In the genomic region with DNA sequence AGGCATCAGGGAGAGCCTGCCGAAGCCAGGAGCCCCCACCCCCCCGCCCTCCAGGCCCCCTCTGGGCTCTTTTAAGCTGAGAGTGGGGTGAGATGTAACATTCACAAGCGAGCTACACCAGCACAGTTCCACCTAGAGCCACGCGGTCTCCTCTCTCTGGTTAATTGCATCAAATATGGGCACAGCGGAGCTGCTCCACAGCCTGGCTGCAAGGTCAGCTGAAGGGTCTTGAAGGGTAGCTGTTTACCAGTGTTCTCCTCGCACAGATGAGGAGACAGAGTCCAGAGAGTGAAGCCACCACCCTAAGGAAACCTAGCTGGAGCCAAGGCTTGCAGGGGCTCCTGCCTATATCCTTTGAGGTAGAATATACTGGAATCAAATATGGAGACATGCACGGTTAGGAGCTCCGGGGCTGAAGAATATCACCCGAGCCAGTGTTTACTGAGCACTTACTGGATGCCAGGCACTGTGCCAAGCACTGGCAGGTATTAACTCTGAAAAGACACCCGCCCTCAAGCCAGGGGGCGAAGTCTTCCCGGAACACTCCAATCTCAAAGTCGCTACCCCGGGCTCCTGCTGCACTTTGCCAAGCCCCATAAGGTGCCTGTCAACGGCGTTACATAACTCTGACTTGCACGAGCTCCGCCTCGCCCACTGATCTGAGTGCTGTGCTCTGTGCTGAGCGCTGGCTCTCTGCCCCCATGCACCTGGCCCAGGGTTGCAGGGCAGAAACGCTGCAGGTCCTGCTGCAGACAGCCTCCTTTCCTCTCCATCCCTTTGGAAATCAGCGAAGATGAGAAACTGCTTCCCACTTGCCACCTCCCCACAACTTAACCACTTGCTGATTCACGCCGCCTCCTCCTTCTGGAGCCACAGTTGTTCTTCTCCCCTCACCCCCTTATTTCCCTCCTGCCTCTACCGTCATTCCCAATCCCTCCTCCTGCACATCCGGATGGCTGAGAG, we compare ENCODE assay signal across 11 cellular contexts. TPM values are rescaled to one million over a fixed set of nuclear protein-coding genes. Genes with fewer than 3 reads are reported as not detected.
DNase-seq lines count a peak whose midpoint lies in the region; ATAC-seq and TF ChIP-seq lines count a peak whose summit lies in the region.
"Had no signal": no experiment of that assay in that cellular context is flagged by ENCODE, and none has a peak within 500 bp of the region (broad histone marks: within the 10 kb centered on the region; RNA-seq: fewer than 3 reads in every experiment).

No MANE protein-coding gene starts in this region.

- H3K27me3 Mint-ChIP-seq in activated CD8-positive, alpha-beta T cell treated with anti-CD3 and anti-CD28 coated beads for 36 hours, result peaks cover 24% of the 10 kb centered on the region

- H3K27ac Mint-ChIP-seq in activated CD8-positive, alpha-beta T cell treated with anti-CD3 and anti-CD28 coated beads for 36 hours, result no peak overlapping the region

- TF ChIP-seq CTCF in colonic mucosa (IDR thresholded peaks at IDR 0.05) (no peak), neutrophil (IDR thresholded peaks at IDR 0.05) (no peak)
- TF ChIP-seq CTCF in activated CD8-positive, alpha-beta T cell treated with anti-CD3 and anti-CD28 coated beads for 36 hours (IDR thresholded peaks at IDR 0.05), result no peak

- no peak overlapping the region for H3K4me3 Mint-ChIP-seq in activated CD8-positive, alpha-beta T cell treated with anti-CD3 and anti-CD28 coated beads for 36 hours
- H3K4me3 Mint-ChIP-seq: CD4-positive, CD25-positive, alpha-beta regulatory T cell had no signal

- no peaks in the 10 kb centered on the region for H3K4me1 Mint-ChIP-seq in activated CD8-positive, alpha-beta T cell treated with anti-CD3 and anti-CD28 coated beads for 36 hours (ENCODE audit: low read depth)

- no peak for ATAC-seq in activated CD8-positive, alpha-beta T cell treated with anti-CD3 and anti-CD28 coated beads for 36 hours
- ATAC-seq: K562 had no signal

- H3K27me3 ChIP-seq in colonic mucosa (peaks cover 25% of the 10 kb centered on the region), neutrophil (peaks cover 14% of the 10 kb centered on the region)

- H3K36me3 Mint-ChIP-seq in activated CD8-positive, alpha-beta T cell treated with anti-CD3 and anti-CD28 coated beads for 36 hours (ENCODE audit: low read depth), result no peaks in the 10 kb centered on the region
- H3K36me3 Mint-ChIP-seq: CD4-positive, CD25-positive, alpha-beta regulatory T cell had no signal

- POLR2A ChIA-PET in activated CD8-positive, alpha-beta T cell treated with anti-CD3 and anti-CD28 coated beads for 36 hours (lab: Charles Lee), result no interaction called here

- peaks cover 10% of the 10 kb centered on the region for H3K4me1 ChIP-seq in colonic mucosa
- peaks cover 58 to 76% of the 10 kb centered on the region in 2 experiments for H3K4me1 ChIP-seq in neutrophil (ENCODE audit: control insufficient read depth in 1 of 2, insufficient read depth in 1 of 2, low read depth in 1 of 2, low read length in 1 of 2)

- peak; percentile 45 for DNase-seq in COR-L47 (lab: John Stamatoyannopoulos, UW)
- DNase-seq in NCI-H1436 treated with DMSO at 0.1 percent for 48 hours (lab: John Stamatoyannopoulos, UW), result peak; percentile 77
- DNase-seq in colonic mucosa, result peak; percentile 77
- no peak for DNase-seq in middle frontal gyrus (ENCODE audit: extremely low spot score, low spot score)
- DNase-seq in AG08395 (ENCODE audit: low spot score), result no peak
- no peak for DNase-seq in activated CD8-positive, alpha-beta T cell treated with anti-CD3 and anti-CD28 coated beads for 36 hours
- no peak for DNase-seq in activated CD4-positive, alpha-beta T cell treated with anti-CD3 and anti-CD28 coated beads for 4 hours
- DNase-seq: CD4-positive, CD25-positive, alpha-beta regulatory T cell had no signal

- no peaks in the 10 kb centered on the region for H3K9me3 Mint-ChIP-seq in activated CD8-positive, alpha-beta T cell treated with anti-CD3 and anti-CD28 coated beads for 36 hours

- H3K9ac ChIP-seq in colonic mucosa (ENCODE audit: low read depth in 2 of 2, low read length in 2 of 2), result no peak overlapping the region

- H3K36me3 ChIP-seq in colonic mucosa (no peaks in the 10 kb centered on the region), neutrophil (peaks cover 73% of the 10 kb centered on the region)

- CTCF ChIA-PET in activated CD8-positive, alpha-beta T cell treated with anti-CD3 and anti-CD28 coated beads for 36 hours (lab: Charles Lee), result interaction anchor here (1.4 kb wide), 1 partner anchor 22 kb away, joined by 5 read pairs; no protein-coding TSS in a partner anchor

- intact Hi-C loops in colonic mucosa (cut with DNase I), result no loop called here
- intact Hi-C loops in activated CD8-positive, alpha-beta T cell treated with anti-CD3 and anti-CD28 coated beads for 36 hours (cut with micrococcal nuclease), result no loop called here

- H3K27ac ChIP-seq in colonic mucosa, result no peak overlapping the region
- no peak overlapping the region for H3K27ac ChIP-seq in neutrophil
- H3K27ac ChIP-seq: coronary artery had no signal

- no peak overlapping the region for H3K4me3 ChIP-seq in colonic mucosa
- peak overlapping the region; percentile 3 to 89 for H3K4me3 ChIP-seq in neutrophil (ENCODE audit: low read depth in 1 of 2, low read length in 1 of 2)
- H3K4me3 ChIP-seq: coronary artery, K562 had no signal

- H3K9me3 ChIP-seq in colonic mucosa (no peaks in the 10 kb centered on the region), neutrophil (no peaks in the 10 kb centered on the region)

RNA-seq across cellular contexts. Expression of a gene that starts 5.4 kb away (rescaled TPM):
- total RNA-seq in colonic mucosa, result 10 to 100 TPM in 1 of 2 donors, 1 to 10 TPM in 1; 4.7 to 10.2 TPM
- total RNA-seq in activated CD8-positive, alpha-beta T cell treated with anti-CD3 and anti-CD28 coated beads for 36 hours, result under 1 TPM; 0.36 to 0.81 TPM

Comparison
In these comparisons a context has a peak if more than half of its experiments do, and no peak if none do; other contexts are left out.
1. DNase-seq: peak in COR-L47 (single experiment), NCI-H1436 treated with DMSO at 0.1 percent for 48 hours (single experiment) and colonic mucosa (single experiment); none in middle frontal gyrus (single experiment), AG08395 (single experiment), activated CD8-positive, alpha-beta T cell treated with anti-CD3 and anti-CD28 coated beads for 36 hours (single experiment) and activated CD4-positive, alpha-beta T cell treated with anti-CD3 and anti-CD28 coated beads for 4 hours (0 of 2).